In the genomic region with DNA sequence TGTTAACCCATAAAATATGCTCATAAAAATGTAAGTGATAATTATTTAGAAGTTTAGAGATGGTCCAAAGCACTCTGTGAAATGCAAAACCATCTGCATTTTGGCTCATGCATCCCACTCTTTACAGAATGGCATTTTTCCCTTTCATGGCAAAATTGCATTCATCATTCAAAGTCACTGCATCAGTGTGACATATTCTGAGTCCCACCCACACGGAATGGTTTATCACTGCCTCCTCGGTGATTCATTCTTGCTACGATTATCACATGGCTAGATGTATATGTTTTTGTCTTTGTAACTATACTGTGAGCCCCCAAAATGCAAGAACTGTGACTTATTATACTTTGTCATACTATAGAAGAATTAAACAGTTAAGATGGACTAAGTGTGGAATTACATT, we compare ENCODE assay signal across 27 cellular contexts.
"Had no signal": no experiment of that assay in that cellular context is flagged by ENCODE, and none has a peak within 500 bp of the region (broad histone marks: within the 10 kb centered on the region; RNA-seq: fewer than 3 reads in every experiment).

No MANE protein-coding gene starts in this region.

- H3K27ac ChIP-seq: stomach, suprapubic skin, testis, thoracic aorta, thyroid gland, tibial artery, tibial nerve, transverse colon, upper lobe of left lung, upper lobe of right lung, uterus, vagina had no signal

- FAIRE-seq: urothelium cell line had no signal

- H3K9me3 ChIP-seq: stomach, suprapubic skin, testis, thoracic aorta, thyroid gland, tibial artery, tibial nerve, transverse colon, upper lobe of left lung, upper lobe of right lung, uterus, vagina had no signal

- H3K4me3 ChIP-seq: stomach, suprapubic skin, testis, thoracic aorta, thyroid gland, tibial artery, tibial nerve, transverse colon, upper lobe of left lung, upper lobe of right lung, uterus, vagina had no signal

- H3K27me3 ChIP-seq: stomach, suprapubic skin, testis, thyroid gland, tibial artery, tibial nerve, transverse colon, upper lobe of left lung, upper lobe of right lung, uterus, vagina had no signal

- ATAC-seq: stimulated activated effector memory CD8-positive, alpha-beta T cell treated with anti-CD3 and anti-CD28 coated beads, Interleukin-12 subunit alpha, Interleukin-12 subunit beta, amount 100 ng/mL, for 72 hours; stimulated activated memory B cell treated with anti-CD40 and anti-IgM and Interleukin-4, amounts not matched to agents 10 μg/mL and 1 μg/mL and 100 μg/mL, for 72 hours; stimulated activated naive B cell treated with anti-CD40 and anti-IgM and Interleukin-4, amounts not matched to agents 10 μg/mL and 1 μg/mL and 100 μg/mL, for 72 hours; stimulated activated naive CD8-positive, alpha-beta T cell treated with anti-CD3 and anti-CD28 coated beads, Interleukin-15, amount 100 ng/mL, for 72 hours; stimulated activated naive CD8-positive, alpha-beta T cell treated with anti-CD3 and anti-CD28 coated beads, Interleukin-15, Interleukin-2, amounts not matched to agents 100 U/mL and 50 U/mL, for 24 hours; upper lobe of right lung had no signal

- H3K36me3 ChIP-seq: stomach, suprapubic skin, thoracic aorta, thyroid gland, tibial artery, tibial nerve, transverse colon, upper lobe of left lung, upper lobe of right lung, uterus, vagina had no signal

- DNase-seq: stimulated activated CD4-positive, alpha-beta T cell treated with anti-CD3 and anti-CD28 coated beads, Interleukin-2, amount 100 ng/mL, for 48 hours; stimulated activated CD4-positive, alpha-beta T cell treated with anti-CD3 and anti-CD28 coated beads, Interleukin-4, amount 100 ng/mL, for 1 hour; stimulated activated CD4-positive, alpha-beta T cell treated with anti-CD3 and anti-CD28 coated beads, Interleukin-4, amount 100 ng/mL, for 24 hours; stimulated activated CD4-positive, alpha-beta T cell treated with anti-CD3 and anti-CD28 coated beads, Interleukin-4, amount 100 ng/mL, for 4 hours; stimulated activated CD8-positive, alpha-beta memory T cell treated with anti-CD3 and anti-CD28 coated beads, Interleukin-4, amount 100 ng/mL, for 48 hours; stimulated activated naive B cell treated with anti-CD40 and anti-IgM and Interleukin-4, amounts not matched to agents 10 μg/mL and 1 μg/mL and 100 μg/mL, for 72 hours; stimulated activated naive CD4-positive, alpha-beta T cell; stimulated activated naive CD4-positive, alpha-beta T cell treated with Interleukin-2 at 50 U/mL for 16 hours; stimulated activated naive CD8-positive, alpha-beta T cell treated with anti-CD3 and anti-CD28 coated beads, Interleukin-15, amount 100 ng/mL, for 72 hours; stimulated activated naive CD8-positive, alpha-beta T cell treated with anti-CD3 and anti-CD28 coated beads, Interleukin-15, Interleukin-2, amounts not matched to agents 100 U/mL and 50 U/mL, for 24 hours; stomach; substantia nigra; testis; thyroid gland; tibial artery; transverse colon; trophoblast cell; upper lobe of left lung; upper lobe of right lung; uterus had no signal

- H3K4me1 ChIP-seq: stomach, suprapubic skin, testis, thyroid gland, tibial artery, tibial nerve, transverse colon, upper lobe of left lung, upper lobe of right lung, uterus, vagina had no signal
